In the genomic region with DNA sequence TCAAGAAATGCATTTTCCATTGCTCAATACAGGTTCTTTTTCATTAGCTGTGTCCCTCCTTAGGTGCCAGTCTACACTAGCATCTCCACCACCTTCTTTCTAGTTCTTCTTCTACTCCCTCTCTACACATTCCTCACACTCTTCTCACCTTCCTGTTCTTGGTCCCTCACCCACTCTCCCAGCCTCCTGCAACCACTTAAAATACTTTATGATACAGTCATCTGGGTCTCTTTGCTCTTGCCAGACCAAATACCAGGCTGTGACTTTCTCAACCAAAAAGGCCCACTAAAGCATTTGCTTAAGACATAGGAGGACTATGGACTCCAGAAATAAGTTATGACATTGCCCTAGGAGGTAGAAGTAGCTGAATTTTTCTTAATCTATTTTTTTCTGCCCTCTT, we compare ENCODE assay signal across 14 cellular contexts. TPM values are rescaled to one million over a fixed set of nuclear protein-coding genes. Genes with fewer than 3 reads are reported as not detected.
A peak's percentile ranks its signal among the peaks of the same experiment; 100 is the strongest.
DNase-seq lines count a peak whose midpoint lies in the region; TF ChIP-seq lines count a peak whose summit lies in the region.
"Had no signal": no experiment of that assay in that cellular context is flagged by ENCODE, and none has a peak within 500 bp of the region (broad histone marks: within the 10 kb centered on the region; RNA-seq: fewer than 3 reads in every experiment).

No MANE protein-coding gene starts in this region.

- H3K23ac ChIP-seq in trophoblast cell (ENCODE audit: low read length) = no peak overlapping the region

- no peak overlapping the region for H2BK12ac ChIP-seq in trophoblast cell (ENCODE audit: low read length)

- no peak overlapping the region for H4K12ac ChIP-seq in trophoblast cell (ENCODE audit: low read depth, low read length)

- no peak overlapping the region for H3K4me3 ChIP-seq in fibroblast of the aortic adventitia (ENCODE audit: low read depth, low read length)
- H3K4me3 ChIP-seq in trophoblast cell (ENCODE audit: low read depth, low read length) = no peak overlapping the region
- no peak overlapping the region for H3K4me3 ChIP-seq in WERI-Rb-1 (ENCODE audit: low read depth, low read length)
- H3K4me3 ChIP-seq: pancreas had no signal

- no peak overlapping the region for H3K4ac ChIP-seq in trophoblast cell (ENCODE audit: low read depth, low read length)

- no peak overlapping the region for H3K14ac ChIP-seq in trophoblast cell (ENCODE audit: low read length)

- TF ChIP-seq CTCF in RWPE1 (conservative IDR thresholded peaks at IDR 0.05; ENCODE audit: low read depth) = no peak
- no peak for TF ChIP-seq CTCF in fibroblast of the aortic adventitia (IDR thresholded peaks at IDR 0.05; ENCODE audit: insufficient read depth, low read length)
- no peak for TF ChIP-seq CTCF in WERI-Rb-1 (IDR thresholded peaks at IDR 0.05; ENCODE audit: low read depth, low read length)

- H3K27ac ChIP-seq in RWPE1 (no peak overlapping the region), trophoblast cell (ENCODE audit: low read depth, low read length) (no peak overlapping the region), WERI-Rb-1 (no peak overlapping the region)
- H3K27ac ChIP-seq: pancreas had no signal

- H3K79me1 ChIP-seq in trophoblast cell (ENCODE audit: low read length) = no peaks in the 10 kb centered on the region

- H3K9me3 ChIP-seq in trophoblast cell (ENCODE audit: insufficient read depth, low read depth, low read length) (no peaks in the 10 kb centered on the region), WERI-Rb-1 (ENCODE audit: severe bottlenecking) (no peaks in the 10 kb centered on the region)
- H3K9me3 ChIP-seq: pancreas had no signal

- CTCF ChIA-PET in RWPE1 (lab: Yijun Ruan, JAX) = interaction anchor here (1.0 kb wide), 1 partner anchor 10 kb away, joined by 9 read pairs; no protein-coding TSS in a partner anchor

- H3K27me3 ChIP-seq in trophoblast cell (ENCODE audit: insufficient read depth, low read length) (no peaks in the 10 kb centered on the region), WERI-Rb-1 (ENCODE audit: insufficient read depth, low read depth, severe bottlenecking) (no peaks in the 10 kb centered on the region)
- H3K27me3 ChIP-seq: pancreas had no signal

- H3K36me3 ChIP-seq in trophoblast cell (ENCODE audit: control insufficient read depth in 1 of 2, insufficient read depth in 2 of 2, low read length in 2 of 2) = no peaks in the 10 kb centered on the region
- H3K36me3 ChIP-seq in WERI-Rb-1 = no peaks in the 10 kb centered on the region
- H3K36me3 ChIP-seq: pancreas had no signal

- POLR2A ChIA-PET in RWPE1 (lab: Yijun Ruan, JAX; ENCODE audit: low non-redundant PET) = no interaction called here

- H2BK120ac ChIP-seq in trophoblast cell (ENCODE audit: insufficient read depth, low read length, poor library complexity) = no peak overlapping the region

- no peak overlapping the region for H2BK5ac ChIP-seq in trophoblast cell (ENCODE audit: low read depth, low read length, poor library complexity)

- H3K4me1 ChIP-seq in trophoblast cell (ENCODE audit: control insufficient read depth in 1 of 2, insufficient read depth in 2 of 2, low read length in 2 of 2) = peaks cover 0 to 2% of the 10 kb centered on the region in 2 experiments
- H3K4me1 ChIP-seq: pancreas had no signal

- peak; percentile 87 for DNase-seq in GM03348 (ENCODE audit: low spot score)
- DNase-seq in RWPE1 (ENCODE audit: low spot score) = peak; percentile 75
- DNase-seq in fibroblast of the aortic adventitia (ENCODE audit: low read depth) = peak; percentile 95
- peak; percentile 56 to 76 for DNase-seq in trophoblast cell
- no peak for DNase-seq in activated gamma-delta T cell (lab: John Stamatoyannopoulos, UW)
- no peak for DNase-seq in stimulated activated CD4-positive, alpha-beta T cell treated with anti-CD3 and anti-CD28 coated beads, Interleukin-15, amount 100 ng/mL, for 24 hours
- no peak for DNase-seq in NCI-H2029 treated with DMSO at 0.1 percent for 48 hours (lab: John Stamatoyannopoulos, UW)
- DNase-seq in WERI-Rb-1 = no peak
- DNase-seq: activated naive CD8-positive, alpha-beta T cell treated with anti-CD3 and anti-CD28 coated beads, Interleukin-2, amount 10 ng/mL, durations not matched to agents 7 days and 5 days; DMS79 treated with DMSO at 0.1 percent for 48 hours; left colon; pancreas; substantia nigra had no signal

- H3K79me2 ChIP-seq in trophoblast cell (ENCODE audit: control insufficient read depth, insufficient read depth, low read length, poor library complexity) = no peaks in the 10 kb centered on the region

- H3K9ac ChIP-seq in trophoblast cell (ENCODE audit: low read length) = no peak overlapping the region

- no peak overlapping the region for H2AK5ac ChIP-seq in trophoblast cell (ENCODE audit: low read length)

- no peak overlapping the region for H3K18ac ChIP-seq in trophoblast cell (ENCODE audit: low read length)

- H3K4me2 ChIP-seq in trophoblast cell (ENCODE audit: low read length) = no peak overlapping the region

- no peak overlapping the region for H2AFZ ChIP-seq in trophoblast cell (ENCODE audit: insufficient read depth, low read length, poor library complexity)

- H4K8ac ChIP-seq in trophoblast cell (ENCODE audit: low read depth, low read length) = no peak overlapping the region

- H4K91ac ChIP-seq in trophoblast cell (ENCODE audit: low read depth, low read length) = no peak overlapping the region

RNA-seq across cellular contexts. Expression of a gene that starts 35.1 kb away (rescaled TPM):
- 3.3 and 7.7 TPM in 2 replicates for total RNA-seq in fibroblast of the aortic adventitia (ENCODE audit: low replicate concordance)
- 3.1 and 3.4 TPM in 2 replicates for polyA plus RNA-seq in trophoblast cell (2013)

RNA-seq across cellular contexts. Expression of a gene that starts 42.6 kb away (rescaled TPM):
- not detected in 2 replicates for total RNA-seq in fibroblast of the aortic adventitia (ENCODE audit: low replicate concordance)
- polyA plus RNA-seq in trophoblast cell (2013) = not detected in 2 replicates
- total RNA-seq: activated naive CD8-positive, alpha-beta T cell treated with anti-CD3 and anti-CD28 coated beads, Interleukin-2, amount 10 ng/mL, durations not matched to agents 7 days and 5 days; endothelial cell of umbilical vein; left colon; pancreas had no signal
- polyA plus RNA-seq: endothelial cell of umbilical vein, pancreas had no signal

RNA-seq across cellular contexts. Expression of a gene that starts 51.2 kb away (rescaled TPM):
- 2.0 TPM in 1 of 2 replicates, not detected in the other for total RNA-seq in fibroblast of the aortic adventitia (ENCODE audit: low replicate concordance)
- 2.0 and 2.3 TPM in 2 replicates for polyA plus RNA-seq in trophoblast cell (2013)
- total RNA-seq: activated naive CD8-positive, alpha-beta T cell treated with anti-CD3 and anti-CD28 coated beads, Interleukin-2, amount 10 ng/mL, durations not matched to agents 7 days and 5 days had no signal

Comparison
In these comparisons a context has a peak if more than half of its experiments do, and no peak if none do; other contexts are left out.
1. DNase-seq: peak in GM03348 (single experiment), RWPE1 (single experiment), fibroblast of the aortic adventitia (single experiment) and trophoblast cell (2 of 2); none in activated gamma-delta T cell (single experiment), stimulated activated CD4-positive, alpha-beta T cell treated with anti-CD3 and anti-CD28 coated beads, Interleukin-15, amount 100 ng/mL, for 24 hours (single experiment), NCI-H2029 treated with DMSO at 0.1 percent for 48 hours (single experiment) and WERI-Rb-1 (single experiment).